In the genomic region with DNA sequence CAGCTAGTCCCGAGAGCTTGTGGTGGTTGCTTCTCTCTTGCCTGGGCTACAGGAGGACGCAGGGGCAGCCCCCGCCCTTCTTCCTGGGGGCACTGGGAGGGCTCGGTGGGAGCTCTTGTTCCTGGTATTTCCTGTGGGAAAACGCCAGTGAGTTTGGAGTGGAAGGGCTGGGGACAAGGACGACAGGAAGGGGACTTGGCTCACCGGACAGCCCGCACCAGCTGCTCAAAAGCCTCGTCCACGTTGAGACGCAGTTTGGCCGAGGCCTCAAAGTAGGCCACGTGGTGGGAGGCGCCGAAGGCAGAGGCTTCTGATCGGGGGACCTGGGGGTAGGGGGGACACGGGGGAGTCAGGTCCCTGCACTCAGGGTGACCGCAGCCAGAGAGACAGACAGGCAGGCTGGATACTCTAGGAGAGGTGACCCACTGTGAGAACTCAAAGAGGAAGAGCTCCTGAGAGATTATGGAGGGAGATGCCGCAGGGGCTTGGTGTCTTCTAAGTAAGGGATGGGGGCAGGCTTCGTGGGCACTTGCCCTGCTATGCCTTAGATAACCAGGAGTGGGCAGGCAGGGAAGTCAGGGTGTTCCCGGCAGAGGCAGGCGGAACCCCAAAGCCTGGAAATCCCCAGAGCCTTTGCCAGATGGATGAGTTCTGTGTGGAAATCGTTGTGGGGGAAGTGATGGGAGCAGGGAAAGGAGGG, we compare ENCODE assay signal across 11 cellular contexts. TPM values are rescaled to one million over a fixed set of nuclear protein-coding genes. Genes with fewer than 3 reads are reported as not detected.
A peak's percentile ranks its signal among the peaks of the same experiment; 100 is the strongest.
DNase-seq lines count a peak whose midpoint lies in the region; TF ChIP-seq lines count a peak whose summit lies in the region.
"Had no signal": no experiment of that assay in that cellular context is flagged by ENCODE, and none has a peak within 500 bp of the region (broad histone marks: within the 10 kb centered on the region; RNA-seq: fewer than 3 reads in every experiment).

No MANE protein-coding gene starts in this region.

- peaks cover 50% of the 10 kb centered on the region for H3K4me1 Mint-ChIP-seq in osteocyte (ENCODE audit: unreplicated experiment)

- DNase-seq in CD1c-positive myeloid dendritic cell (ENCODE audit: extremely low spot score), result peak; percentile 34
- peak; percentile 35 for DNase-seq in NCI-H2171 treated with DMSO at 0.1 percent for 48 hours (lab: John Stamatoyannopoulos, UW)
- no peak for DNase-seq in osteocyte (ENCODE audit: extremely low spot score, unreplicated experiment)
- DNase-seq in epidermal melanocyte (ENCODE audit: insufficient read length, low spot score), result no peak
- no peak for DNase-seq in mesendoderm
- DNase-seq in central memory CD4-positive, alpha-beta T cell, result no peak
- DNase-seq in NCI-H2081 treated with DMSO at 0.1 percent for 48 hours (lab: John Stamatoyannopoulos, UW), result no peak
- DNase-seq: GF-D8, NCI-H510A treated with DMSO at 0.1 percent for 48 hours, T1000 had no signal

- H3K27ac ChIP-seq in esophagus (ENCODE audit: low read depth in 2 of 2, low read length in 1 of 2) (peak overlapping the region; percentile 14 to 50), mesendoderm (ENCODE audit: low read depth, low read length) (no peak overlapping the region)

- no peak overlapping the region for H3K4ac ChIP-seq in mesendoderm (ENCODE audit: low read depth, low read length)

- no peaks in the 10 kb centered on the region for H3K9me3 ChIP-seq in esophagus (ENCODE audit: control insufficient read depth in 2 of 2, insufficient read depth in 1 of 2, low read depth in 1 of 2, low read length in 1 of 2)

- H3K4me3 ChIP-seq in esophagus (ENCODE audit: low read depth in 1 of 2, low read length in 2 of 2) (no peak overlapping the region), mesendoderm (ENCODE audit: low read length) (no peak overlapping the region)

- H3K4me3 Mint-ChIP-seq in osteocyte (ENCODE audit: unreplicated experiment), result no peak overlapping the region

- no peak overlapping the region for H2AK5ac ChIP-seq in mesendoderm (ENCODE audit: low read length)

- H3K23ac ChIP-seq in mesendoderm (ENCODE audit: low read length), result no peak overlapping the region

- H3K79me1 ChIP-seq in mesendoderm (ENCODE audit: low read length), result no peaks in the 10 kb centered on the region

- H3K36me3 Mint-ChIP-seq in osteocyte (ENCODE audit: unreplicated experiment), result peaks cover 2% of the 10 kb centered on the region

- H3K79me2 ChIP-seq in mesendoderm (ENCODE audit: control insufficient read depth, insufficient read depth, low read length), result no peaks in the 10 kb centered on the region

- H2BK5ac ChIP-seq in mesendoderm (ENCODE audit: low read length), result no peak overlapping the region

- H3K4me2 ChIP-seq in mesendoderm (ENCODE audit: low read length), result no peak overlapping the region

- H3K36me3 ChIP-seq in esophagus (ENCODE audit: control insufficient read depth in 2 of 2, insufficient read depth in 2 of 2, low read length in 1 of 2), result no peaks in the 10 kb centered on the region
- H3K36me3 ChIP-seq in mesendoderm (ENCODE audit: control insufficient read depth, insufficient read depth, low read length), result no peaks in the 10 kb centered on the region

- H3K27ac Mint-ChIP-seq in osteocyte (ENCODE audit: unreplicated experiment), result peak overlapping the region; percentile 83

- H4K5ac ChIP-seq in mesendoderm (ENCODE audit: low read length), result no peak overlapping the region

- H3K56ac ChIP-seq in mesendoderm (ENCODE audit: low read length), result no peak overlapping the region

- 40 to 43% methylated on average over 23 of the region's 23 CpGs for WGBS in esophagus, 2 donors
- WGBS in mesendoderm (ENCODE audit: extremely low coverage, insufficient coverage, low lambda C conversion rate), result no CpG with 5 or more reads among the region's 23 CpGs

- no peak overlapping the region for H3K9ac ChIP-seq in mesendoderm (ENCODE audit: low read length)

- no peak overlapping the region for H4K8ac ChIP-seq in mesendoderm (ENCODE audit: low read depth, low read length)

- no peak for TF ChIP-seq CTCF in osteocyte (IDR thresholded peaks at IDR 0.05)

- no peaks in the 10 kb centered on the region for H3K27me3 Mint-ChIP-seq in osteocyte (ENCODE audit: unreplicated experiment)

- H2BK15ac ChIP-seq in mesendoderm (replicated peaks; ENCODE audit: low read depth), result no peak overlapping the region

- H3K9me3 Mint-ChIP-seq in osteocyte (ENCODE audit: unreplicated experiment), result no peaks in the 10 kb centered on the region

- H2BK120ac ChIP-seq in mesendoderm (ENCODE audit: low read depth, low read length), result no peak overlapping the region

- H3K27me3 ChIP-seq in esophagus (ENCODE audit: control insufficient read depth in 1 of 2, insufficient read depth in 2 of 2, low read length in 2 of 2) (no peaks in the 10 kb centered on the region), mesendoderm (ENCODE audit: insufficient read depth, low read length, poor library complexity) (no peaks in the 10 kb centered on the region)

- H3K4me1 ChIP-seq in esophagus (ENCODE audit: control insufficient read depth in 2 of 2, insufficient read depth in 2 of 2, low read length in 1 of 2), result peaks cover 6 to 7% of the 10 kb centered on the region in 2 donors
- H3K4me1 ChIP-seq in mesendoderm (ENCODE audit: control insufficient read depth, low read depth, low read length), result no peaks in the 10 kb centered on the region

- H3K18ac ChIP-seq in mesendoderm (ENCODE audit: low read length), result no peak overlapping the region

RNA-seq across cellular contexts. Expression of gene RRAS, which starts 4.3 kb away (rescaled TPM):
- 10 to 100 TPM; 45.1 to 46.0 TPM for polyA plus RNA-seq in esophagus
- 67.4 and 67.7 TPM in 2 replicates for total RNA-seq in osteocyte
- 7.3 TPM for polyA plus RNA-seq in mesendoderm (2013, experiment 1 of 2)
- 8.4 TPM for polyA plus RNA-seq in mesendoderm (2013, experiment 2 of 2)

RNA-seq across cellular contexts. Expression of gene SCAF1, which starts 6.3 kb away (rescaled TPM):
- polyA plus RNA-seq in esophagus, result 10 to 100 TPM; 16.9 to 26.7 TPM
- 74.9 and 81.9 TPM in 2 replicates for total RNA-seq in osteocyte
- 42.4 TPM for polyA plus RNA-seq in mesendoderm (2013, experiment 1 of 2)
- polyA plus RNA-seq in mesendoderm (2013, experiment 2 of 2), result 44.6 TPM

RNA-seq across cellular contexts. Expression of gene IRF3, which starts 30.0 kb away (rescaled TPM):
- 10 to 100 TPM; 49.2 to 75.0 TPM for polyA plus RNA-seq in esophagus
- total RNA-seq in osteocyte, result 80.9 and 88.9 TPM in 2 replicates
- polyA plus RNA-seq in mesendoderm (2013, experiment 1 of 2), result 94.1 TPM
- polyA plus RNA-seq in mesendoderm (2013, experiment 2 of 2), result 90.7 TPM

RNA-seq across cellular contexts. Expression of gene BCL2L12, which starts 30.1 kb away (rescaled TPM):
- 10 to 100 TPM in 1 of 2 donors, 1 to 10 TPM in 1; 10.0 to 21.4 TPM for polyA plus RNA-seq in esophagus
- total RNA-seq in osteocyte, result 23.6 and 29.3 TPM in 2 replicates
- 151 TPM for polyA plus RNA-seq in mesendoderm (2013, experiment 1 of 2)
- 154 TPM for polyA plus RNA-seq in mesendoderm (2013, experiment 2 of 2)

RNA-seq across cellular contexts. Expression of gene PRMT1, which starts 41.4 kb away (rescaled TPM):
- polyA plus RNA-seq in esophagus, result 100 to 1,000 TPM in 1 of 2 donors, 10 to 100 TPM in 1; 72.5 to 146 TPM
- 121 and 126 TPM in 2 replicates for total RNA-seq in osteocyte
- polyA plus RNA-seq in mesendoderm (2013, experiment 1 of 2), result 427 TPM
- 426 TPM for polyA plus RNA-seq in mesendoderm (2013, experiment 2 of 2)

Comparison
In these comparisons a context has a peak if more than half of its experiments do, and no peak if none do; other contexts are left out.
1. DNase-seq: peak in CD1c-positive myeloid dendritic cell (single experiment) and NCI-H2171 treated with DMSO at 0.1 percent for 48 hours (single experiment); none in osteocyte (single experiment), epidermal melanocyte (single experiment), mesendoderm (single experiment), central memory CD4-positive, alpha-beta T cell (single experiment) and NCI-H2081 treated with DMSO at 0.1 percent for 48 hours (single experiment).